ENCODE assay signal across 22 cellular contexts in the genomic region with DNA sequence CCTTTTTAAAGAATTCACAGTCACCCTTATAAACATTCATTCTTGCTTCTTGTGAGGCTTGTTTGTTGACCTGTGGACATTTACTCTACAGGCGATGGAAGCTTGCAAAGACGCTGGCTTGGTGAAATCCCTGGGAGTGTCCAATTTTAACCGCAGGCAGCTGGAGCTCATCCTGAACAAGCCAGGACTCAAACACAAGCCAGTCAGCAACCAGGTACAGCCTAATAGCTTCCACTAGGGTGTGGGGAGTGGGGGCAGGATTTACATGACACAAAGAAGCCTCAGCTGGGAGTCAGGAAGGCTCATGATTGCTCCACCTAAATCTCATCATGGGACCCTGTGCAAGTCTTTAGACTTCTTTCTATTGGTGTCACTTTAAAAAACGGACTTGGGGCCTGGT. TPM values are rescaled to one million over a fixed set of nuclear protein-coding genes. Genes with fewer than 3 reads are reported as not detected.
A peak's percentile ranks its signal among the peaks of the same experiment; 100 is the strongest.
DNase-seq lines count a peak whose midpoint lies in the region; FAIRE-seq and TF ChIP-seq lines count a peak whose summit lies in the region.
"Had no signal": no experiment of that assay in that cellular context is flagged by ENCODE, and none has a peak within 500 bp of the region (broad histone marks: within the 10 kb centered on the region; RNA-seq: fewer than 3 reads in every experiment).

No MANE protein-coding gene starts in this region.

- WGBS in H9 (ENCODE audit: extremely low coverage, insufficient read length, low lambda C conversion rate) = no CpG with 5 or more reads among the region's 4 CpGs

- H3K79me2 ChIP-seq in H9 (ENCODE audit: insufficient read depth, low read length) (no peaks in the 10 kb centered on the region), neural progenitor cell (ENCODE audit: low read depth) (no peaks in the 10 kb centered on the region)

- H4K91ac ChIP-seq in H9 (ENCODE audit: insufficient read length, low read depth, low read length) = no peak overlapping the region

- H3K27me3 ChIP-seq in H9 (ENCODE audit: insufficient read depth, low read length) (no peaks in the 10 kb centered on the region), neural progenitor cell (no peaks in the 10 kb centered on the region)
- H3K27me3 ChIP-seq: SJSA1 had no signal

- H3K14ac ChIP-seq in H9 (ENCODE audit: insufficient read depth, low read length) = no peak overlapping the region

- no peaks in the 10 kb centered on the region for H3K23me2 ChIP-seq in H9 (ENCODE audit: insufficient read length, low read depth, low read length, poor library complexity, severe bottlenecking)

- H2BK15ac ChIP-seq in H9 (ENCODE audit: low read depth, low read length) = no peak overlapping the region

- H2AFZ ChIP-seq in H9 (ENCODE audit: low read length) = no peak overlapping the region
- H2AFZ ChIP-seq in neural progenitor cell (replicated peaks) = peak overlapping the region; percentile 71

- peaks cover 2% of the 10 kb centered on the region; the same call in 1 of the 2 replicates for H3K4me1 ChIP-seq in H9 (ENCODE audit: insufficient read depth, low read length)
- H3K4me1 ChIP-seq in neural progenitor cell = no peaks in the 10 kb centered on the region
- H3K4me1 ChIP-seq in kidney (ENCODE audit: control insufficient read depth in 1 of 2, insufficient read depth in 1 of 2, low read depth in 1 of 2, low read length in 2 of 2) = no peaks in the 10 kb centered on the region
- H3K4me1 ChIP-seq: SJSA1 had no signal

- no peak overlapping the region for H2AK5ac ChIP-seq in H9 (ENCODE audit: insufficient read length, low read length)

- DNase-seq in H9 (peak; percentile 47), amniotic epithelial cell (ENCODE audit: low read depth) (peak; percentile 20), fibroblast of villous mesenchyme (ENCODE audit: low read depth) (peak; percentile 70), neural progenitor cell (ENCODE audit: low spot score) (peak; percentile 15), H4 (ENCODE audit: low spot score) (no peak), cerebellar nuclear complex (lab: John Stamatoyannopoulos, UW) (no peak), kidney (no peak)
- DNase-seq: CD4-positive, CD25-positive, alpha-beta regulatory T cell; COR-L47; DMS79 treated with DMSO at 0.1 percent for 48 hours; IMR-90; NCI-H1694; NCI-H2081; NCI-H2171 treated with DMSO at 0.1 percent for 48 hours; NCI-H526; OCI-M1 had no signal

- no peak overlapping the region for H3K56ac ChIP-seq in H9 (ENCODE audit: insufficient read length, low read depth, low read length)

- no peak overlapping the region for H3K4ac ChIP-seq in H9 (ENCODE audit: low read depth, low read length)

- H3K79me1 ChIP-seq in H9 (ENCODE audit: insufficient read depth, low read depth, low read length, poor library complexity, severe bottlenecking) = no peaks in the 10 kb centered on the region

- H3K4me1 Mint-ChIP-seq in H9 (peaks cover 3 to 10% of the 10 kb centered on the region in 2 experiments), neural progenitor cell (peaks cover 2% of the 10 kb centered on the region)
- H3K4me1 Mint-ChIP-seq: CD4-positive, CD25-positive, alpha-beta regulatory T cell had no signal

- no peak overlapping the region for H3T11ph ChIP-seq in H9 (ENCODE audit: low read length)

- H2BK20ac ChIP-seq in H9 (ENCODE audit: low read depth, low read length, poor library complexity, severe bottlenecking) = no peak overlapping the region

- no peaks in the 10 kb centered on the region; a peak in 1 of 7 replicates for H3K36me3 Mint-ChIP-seq in H9 (ENCODE audit: insufficient read depth in 1 of 3, low read depth in 3 of 3)
- no peaks in the 10 kb centered on the region for H3K36me3 Mint-ChIP-seq in neural progenitor cell
- H3K36me3 Mint-ChIP-seq: CD4-positive, CD25-positive, alpha-beta regulatory T cell had no signal

- no peak overlapping the region for H2BK5ac ChIP-seq in H9 (ENCODE audit: insufficient read length, low read length)

- no peak overlapping the region for H2BK12ac ChIP-seq in H9 (ENCODE audit: insufficient read length, low read depth, low read length)

- H3K4me3 ChIP-seq in fibroblast of villous mesenchyme (ENCODE audit: low read depth, low read length) (no peak overlapping the region), neural progenitor cell (no peak overlapping the region), kidney (ENCODE audit: low read length in 2 of 2) (no peak overlapping the region)
- H3K4me3 ChIP-seq: SJSA1 had no signal

- H3K27me3 Mint-ChIP-seq in H9 (ENCODE audit: low read depth) (no peaks in the 10 kb centered on the region), neural progenitor cell (ENCODE audit: insufficient read depth, low read depth) (no peaks in the 10 kb centered on the region)

- peaks cover 7% of the 10 kb centered on the region for H3F3A ChIP-seq in neural progenitor cell (ENCODE audit: low read depth)

- H3K23ac ChIP-seq in H9 (ENCODE audit: insufficient read length, low read depth, low read length) = no peak overlapping the region

- H3K9ac ChIP-seq in H9 (ENCODE audit: extremely low read depth, insufficient read length, low read length) (no peak overlapping the region), neural progenitor cell (no peak overlapping the region), kidney (ENCODE audit: low read length in 2 of 2) (no peak overlapping the region)

- H3K27ac Mint-ChIP-seq in H9 (peak overlapping the region in 1 of 3 experiments; percentile 78; a peak in 4 of 7 replicates), neural progenitor cell (no peak overlapping the region)
- H3K27ac Mint-ChIP-seq: CD4-positive, CD25-positive, alpha-beta regulatory T cell had no signal

- no peak for FAIRE-seq in kidney (lab: Jason Lieb, UNC)
- FAIRE-seq: G401.6, GM19239 had no signal

- intact Hi-C loops in kidney (cut with DNase I) = no loop called here

- H3K36me3 ChIP-seq in neural progenitor cell (no peaks in the 10 kb centered on the region), kidney (ENCODE audit: control insufficient read depth in 1 of 2, insufficient read depth in 2 of 2, low read length in 2 of 2) (no peaks in the 10 kb centered on the region)
- H3K36me3 ChIP-seq: SJSA1 had no signal

- H3K9me3 Mint-ChIP-seq in H9 (no peaks in the 10 kb centered on the region), neural progenitor cell (no peaks in the 10 kb centered on the region)

- H3K4me2 ChIP-seq in H9 (ENCODE audit: insufficient read depth, insufficient read length, low read length) (no peak overlapping the region), neural progenitor cell (no peak overlapping the region)

- no peak overlapping the region for H3K4me3 Mint-ChIP-seq in H9
- no peak overlapping the region for H3K4me3 Mint-ChIP-seq in neural progenitor cell
- H3K4me3 Mint-ChIP-seq: CD4-positive, CD25-positive, alpha-beta regulatory T cell had no signal

- no peak overlapping the region for H4K5ac ChIP-seq in H9 (ENCODE audit: insufficient read length, low read depth, low read length)

- H2BK120ac ChIP-seq in H9 (ENCODE audit: low read depth, low read length, poor library complexity, severe bottlenecking) = no peak overlapping the region

- H4K8ac ChIP-seq in H9 (replicated peaks; ENCODE audit: insufficient read length, low read depth, low read length) = no peak overlapping the region

- TF ChIP-seq CTCF in H9 (conservative IDR thresholded peaks at IDR 0.05) (peak; percentile 22; the same call in 1 of the 3 replicates), fibroblast of villous mesenchyme (IDR thresholded peaks at IDR 0.05; ENCODE audit: insufficient read depth, low read depth, low read length) (peak; percentile 6), neural progenitor cell (IDR thresholded peaks at IDR 0.05) (no peak), kidney (IDR thresholded peaks at IDR 0.05; ENCODE audit: borderline replicate concordance, extremely low read depth, insufficient read depth) (no peak)

- H3K9me3 ChIP-seq in H9 (ENCODE audit: control insufficient read depth, low read depth, low read length) (no peaks in the 10 kb centered on the region), neural progenitor cell (ENCODE audit: low read depth) (no peaks in the 10 kb centered on the region), kidney (ENCODE audit: control insufficient read depth in 1 of 2, low read length in 2 of 2) (no peaks in the 10 kb centered on the region)
- H3K9me3 ChIP-seq: SJSA1 had no signal

- no peak overlapping the region for H3K18ac ChIP-seq in H9 (ENCODE audit: insufficient read length, low read depth, low read length)

- H3K27ac ChIP-seq in H9 (ENCODE audit: insufficient read length, low read depth, low read length) (no peak overlapping the region), neural progenitor cell (no peak overlapping the region), kidney (ENCODE audit: low read depth in 2 of 2, low read length in 2 of 2) (no peak overlapping the region)
- H3K27ac ChIP-seq: SJSA1 had no signal

- H4K20me1 ChIP-seq in H9 (ENCODE audit: control insufficient read depth, insufficient read depth, insufficient read length) (no peaks in the 10 kb centered on the region), neural progenitor cell (ENCODE audit: low read depth) (no peaks in the 10 kb centered on the region)

RNA-seq across cellular contexts. Expression of a gene that starts 29.0 kb away (rescaled TPM):
- total RNA-seq in H9 (2021) (0.31 and 0.48 TPM in 2 replicates), fibroblast of villous mesenchyme (not detected in 2 replicates), neural progenitor cell (ENCODE audit: low replicate concordance) (0.28 TPM in 1 of 2 replicates, not detected in the other), kidney (not detected)
- total RNA-seq in H4 (2014; rRNA removed; shearing (Covaris generic)) = not detected in 2 replicates
- polyA plus RNA-seq in kidney (ENCODE audit: insufficient read depth, low read depth, low replicate concordance) = not detected
- total RNA-seq: A673; CD4-positive, CD25-positive, alpha-beta regulatory T cell; IMR-90; Right ventricle myocardium inferior; SJSA1 had no signal
- polyA plus RNA-seq: BJ; CD4-positive, CD25-positive, alpha-beta regulatory T cell; IMR-90 had no signal

Comparison
In these comparisons a context has a peak if more than half of its experiments do, and no peak if none do; other contexts are left out.
1. DNase-seq: peak in H9 (single experiment), amniotic epithelial cell (single experiment), fibroblast of villous mesenchyme (single experiment) and neural progenitor cell (single experiment); none in H4 (single experiment), cerebellar nuclear complex (0 of 2) and kidney (single experiment).
2. CTCF ChIP-seq: peak in H9 (single experiment) and fibroblast of villous mesenchyme (single experiment); none in neural progenitor cell (single experiment) and kidney (single experiment).